21 cellular contexts compared by ENCODE assay signal in genomic region chr7:52500796-52501195, GRCh38.
DNase-seq lines count a peak whose midpoint lies in the region; TF ChIP-seq lines count a peak whose summit lies in the region.
"Had no signal": no experiment of that assay in that cellular context is flagged by ENCODE, and none has a peak within 500 bp of the region (broad histone marks: within the 10 kb centered on the region; RNA-seq: fewer than 3 reads in every experiment).

No MANE protein-coding gene starts in this region.

- WGBS in hepatocyte (ENCODE audit: low lambda C conversion rate, missing lambda C conversion rate): 34% methylated on average over 3 of the region's 3 CpGs

- no peaks in the 10 kb centered on the region for H3K4me1 ChIP-seq in hepatocyte (ENCODE audit: insufficient read depth)
- H3K4me1 ChIP-seq: Caco-2 had no signal

- DNase-seq in Caki2 (ENCODE audit: low read depth): peak; percentile 2
- peak; percentile 43 for DNase-seq in HT1080 (ENCODE audit: low read depth)
- peak; percentile 10 for DNase-seq in hepatocyte (ENCODE audit: low spot score)
- DNase-seq in SHP77 (lab: John Stamatoyannopoulos, UW): no peak
- no peak for DNase-seq in NCI-H1694 treated with DMSO at 0.1 percent for 48 hours (lab: John Stamatoyannopoulos, UW)
- DNase-seq in RPMI8226: no peak
- DNase-seq in NOMO-1 (lab: John Stamatoyannopoulos, UW; ENCODE audit: unreplicated experiment in 2 of 2): no peak
- DNase-seq: Caco-2; effector CD4-positive, alpha-beta T cell; GDM1; KBM-7; naive thymus-derived CD4-positive, alpha-beta T cell; NCI-H1417 treated with DMSO at 0.1 percent for 48 hours; NK-92 treated with Interleukin-12 subunit alpha and Interleukin-12 subunit beta, amount 100 ng/mL, for 24 hours; posterior cingulate gyrus; SIG-M5; stimulated activated CD4-positive, alpha-beta T cell treated with anti-CD3 and anti-CD28 coated beads, Interleukin-4, amount 100 ng/mL, for 1 hour; T-helper 17 cell had no signal

- H3K27ac ChIP-seq in SU-DHL-6 (ENCODE audit: low read depth, low read length) (peak overlapping the region; percentile 73), hepatocyte (no peak overlapping the region)
- H3K27ac ChIP-seq: skin epidermis had no signal

- H3K9me3 ChIP-seq in SU-DHL-6 (ENCODE audit: insufficient read depth, low read length) (no peaks in the 10 kb centered on the region), hepatocyte (ENCODE audit: low read depth) (no peaks in the 10 kb centered on the region)
- H3K9me3 ChIP-seq: Caco-2 had no signal

- H3K4me2 ChIP-seq in SU-DHL-6 (ENCODE audit: low read depth, low read length, poor library complexity, severe bottlenecking): peak overlapping the region; percentile 12
- peak overlapping the region; percentile 16 for H3K4me2 ChIP-seq in hepatocyte

- H2AFZ ChIP-seq in SU-DHL-6 (ENCODE audit: low read depth, low read length, severe bottlenecking) (no peak overlapping the region), hepatocyte (no peak overlapping the region)

- H3K36me3 ChIP-seq in SU-DHL-6 (ENCODE audit: low read length) (no peaks in the 10 kb centered on the region), hepatocyte (replicated peaks; ENCODE audit: insufficient read depth, low read depth) (no peaks in the 10 kb centered on the region)

- H3F3A ChIP-seq in SU-DHL-6 (ENCODE audit: insufficient read depth): no peaks in the 10 kb centered on the region

- H3K79me2 ChIP-seq in SU-DHL-6 (ENCODE audit: insufficient read depth, low read length) (no peaks in the 10 kb centered on the region), hepatocyte (no peaks in the 10 kb centered on the region)

- H4K20me1 ChIP-seq in SU-DHL-6 (ENCODE audit: low read depth, low read length) (no peaks in the 10 kb centered on the region; the same call in 1 of the 2 replicates), hepatocyte (ENCODE audit: insufficient read depth, poor library complexity, severe bottlenecking) (no peaks in the 10 kb centered on the region)

- TF ChIP-seq CTCF in SU-DHL-6 (IDR thresholded peaks at IDR 0.05; ENCODE audit: insufficient read depth, low read length, poor library complexity, severe bottlenecking) (no peak), hepatocyte (IDR thresholded peaks at IDR 0.05; ENCODE audit: poor library complexity) (no peak)

- H3K4me3 ChIP-seq in SU-DHL-6 (ENCODE audit: insufficient read depth, low read length, poor library complexity, severe bottlenecking) (no peak overlapping the region), hepatocyte (no peak overlapping the region)
- H3K4me3 ChIP-seq: lung, skin epidermis had no signal

- H3K9me2 ChIP-seq in SU-DHL-6 (replicated peaks; ENCODE audit: insufficient read depth, low read length) (no peaks in the 10 kb centered on the region), hepatocyte (replicated peaks; ENCODE audit: insufficient read depth) (no peaks in the 10 kb centered on the region)

- in situ Hi-C loops in Caki2 (cut with HindIII; ENCODE audit: low pct_unique_long_range_greater_than_20kb, low sequenced_read_pairs): no loop called here

- H3K27me3 ChIP-seq in SU-DHL-6 (ENCODE audit: low read length) (no peaks in the 10 kb centered on the region), hepatocyte (no peaks in the 10 kb centered on the region)

- no peak overlapping the region for H3K9ac ChIP-seq in SU-DHL-6 (ENCODE audit: low read length)

Comparison
In these comparisons a context has a peak if more than half of its experiments do, and no peak if none do; other contexts are left out.
1. DNase-seq: peak in Caki2 (single experiment), HT1080 (single experiment) and hepatocyte (single experiment); none in SHP77 (0 of 2), NCI-H1694 treated with DMSO at 0.1 percent for 48 hours (single experiment), RPMI8226 (single experiment) and NOMO-1 (0 of 2).